Comparison of ENCODE assay signal across 1 cellular context in the genomic region with DNA sequence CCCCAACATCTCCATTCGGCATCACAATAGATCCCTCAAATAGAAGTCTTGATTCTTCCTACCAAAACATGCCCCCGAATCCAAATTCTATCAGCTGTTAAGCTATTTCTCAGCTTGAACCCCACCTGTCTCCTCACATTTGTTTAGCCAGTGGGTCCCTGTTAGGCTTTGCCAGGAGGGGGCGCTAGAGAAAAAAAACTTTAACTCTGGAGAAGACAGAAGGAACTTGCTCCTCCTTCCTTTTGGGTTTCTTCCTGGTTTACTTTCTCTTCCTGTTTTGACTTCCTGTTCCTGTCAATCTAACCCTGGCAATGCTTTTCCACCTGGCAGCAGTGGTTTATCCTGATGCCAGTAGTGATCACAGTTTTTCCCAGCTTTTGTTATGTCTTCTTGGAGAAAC.
TF ChIP-seq lines count a peak whose summit lies in the region.

No MANE protein-coding gene starts in this region.

TF ChIP-seq in K562, 482 proteins besides CTCF, POLR2A, EP300 and RAD21 (continued from another document and continues in another):
- TF ChIP-seq ELF1 (tag; IDR thresholded peaks at IDR 0.05) (peak; percentile 89), FOXJ3 (CRISPR knock-in tag; IDR thresholded peaks at IDR 0.05) (no peak), RBBP5 (IDR thresholded peaks at IDR 0.05; ENCODE audit: borderline replicate concordance, insufficient read depth, low read length, poor library complexity, severe bottlenecking) (no peak), BMI1 (IDR thresholded peaks at IDR 0.05; ENCODE audit: low read length) (no peak), ZNF224 (CRISPR knock-in tag; IDR thresholded peaks at IDR 0.05) (no peak), ZNF384 (IDR thresholded peaks at IDR 0.05; ENCODE audit: low read depth, low read length) (no peak; the same call in 1 of the 2 replicates), FIP1L1 (IDR thresholded peaks at IDR 0.05; ENCODE audit: low read depth, low read length, poor library complexity, severe bottlenecking) (no peak), BHLHE40 (IDR thresholded peaks at IDR 0.05; ENCODE audit: low read length) (no peak), CREB1 (IDR thresholded peaks at IDR 0.05) (no peak), CREB1 (CRISPR knock-in tag; IDR thresholded peaks at IDR 0.05) (no peak), ZNF175 (CRISPR knock-in tag; IDR thresholded peaks at IDR 0.05; ENCODE audit: low read depth) (no peak), ZNF282 (CRISPR knock-in tag; IDR thresholded peaks at IDR 0.05) (no peak), KLF10 (CRISPR knock-in tag; IDR thresholded peaks at IDR 0.05) (no peak), ZNF41 (CRISPR knock-in tag; conservative IDR thresholded peaks at IDR 0.05) (no peak), PRMT5 (CRISPR knock-in tag; IDR thresholded peaks at IDR 0.05) (no peak), ZC3H11A (IDR thresholded peaks at IDR 0.05; ENCODE audit: low read depth, low read length) (no peak), MYNN (IDR thresholded peaks at IDR 0.05) (no peak), MYNN (CRISPR knock-in tag; IDR thresholded peaks at IDR 0.05) (no peak), TBL1XR1 (IDR thresholded peaks at IDR 0.05; ENCODE audit: low read length in 2 of 2) (peak in 1 of 2 experiments; percentile 53; a peak in 1 of 4 replicates), ZNF77 (CRISPR knock-in tag; IDR thresholded peaks at IDR 0.05) (no peak), ZNF57 (CRISPR knock-in tag; IDR thresholded peaks at IDR 0.05) (no peak), SNIP1 (IDR thresholded peaks at IDR 0.05; ENCODE audit: low read depth) (no peak), DDX20 (tag; IDR thresholded peaks at IDR 0.05; ENCODE audit: low read depth) (no peak), CXXC5 (CRISPR knock-in tag; IDR thresholded peaks at IDR 0.05) (peak; percentile 8; the same call in 1 of the 2 replicates), CBX5 (IDR thresholded peaks at IDR 0.05; ENCODE audit: borderline replicate concordance, low read depth) (0 out of 2 replicates have a peak, but pooled peaks have one; percentile 34), ZNF165 (CRISPR knock-in tag; IDR thresholded peaks at IDR 0.05; ENCODE audit: borderline replicate concordance) (no peak), ZNF589 (CRISPR knock-in tag; IDR thresholded peaks at IDR 0.05; ENCODE audit: low read depth) (no peak), MAFK (IDR thresholded peaks at IDR 0.05; ENCODE audit: low read length) (no peak), NFATC3 (IDR thresholded peaks at IDR 0.05) (no peak), RFX7 (CRISPR knock-in tag; IDR thresholded peaks at IDR 0.05) (no peak), LEF1 (IDR thresholded peaks at IDR 0.05) (no peak), ZNF121 (CRISPR knock-in tag; conservative IDR thresholded peaks at IDR 0.05) (no peak), MAFF (IDR thresholded peaks at IDR 0.05; ENCODE audit: low read length) (no peak), SETDB1 (IDR thresholded peaks at IDR 0.05; ENCODE audit: low read length) (no peak), RBM22 (IDR thresholded peaks at IDR 0.05; ENCODE audit: low read depth, low read length, poor library complexity, severe bottlenecking) (no peak), SMARCC2 (IDR thresholded peaks at IDR 0.05; ENCODE audit: low read depth) (no peak), ZNF75A (CRISPR knock-in tag; IDR thresholded peaks at IDR 0.05) (no peak), ZNF253 (CRISPR knock-in tag; conservative IDR thresholded peaks at IDR 0.05) (no peak), ZNF830 (CRISPR knock-in tag; IDR thresholded peaks at IDR 0.05) (no peak), KLF6 (CRISPR knock-in tag; IDR thresholded peaks at IDR 0.05; ENCODE audit: borderline replicate concordance) (no peak)
- TF ChIP-seq, protein P1, sequence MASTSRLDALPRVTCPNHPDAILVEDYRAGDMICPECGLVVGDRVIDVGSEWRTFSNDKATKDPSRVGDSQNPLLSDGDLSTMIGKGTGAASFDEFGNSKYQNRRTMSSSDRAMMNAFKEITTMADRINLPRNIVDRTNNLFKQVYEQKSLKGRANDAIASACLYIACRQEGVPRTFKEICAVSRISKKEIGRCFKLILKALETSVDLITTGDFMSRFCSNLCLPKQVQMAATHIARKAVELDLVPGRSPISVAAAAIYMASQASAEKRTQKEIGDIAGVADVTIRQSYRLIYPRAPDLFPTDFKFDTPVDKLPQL (IDR thresholded peaks at IDR 0.05; ENCODE audit: extremely low read depth, insufficient read length): no peak
- TF ChIP-seq, protein P2, sequence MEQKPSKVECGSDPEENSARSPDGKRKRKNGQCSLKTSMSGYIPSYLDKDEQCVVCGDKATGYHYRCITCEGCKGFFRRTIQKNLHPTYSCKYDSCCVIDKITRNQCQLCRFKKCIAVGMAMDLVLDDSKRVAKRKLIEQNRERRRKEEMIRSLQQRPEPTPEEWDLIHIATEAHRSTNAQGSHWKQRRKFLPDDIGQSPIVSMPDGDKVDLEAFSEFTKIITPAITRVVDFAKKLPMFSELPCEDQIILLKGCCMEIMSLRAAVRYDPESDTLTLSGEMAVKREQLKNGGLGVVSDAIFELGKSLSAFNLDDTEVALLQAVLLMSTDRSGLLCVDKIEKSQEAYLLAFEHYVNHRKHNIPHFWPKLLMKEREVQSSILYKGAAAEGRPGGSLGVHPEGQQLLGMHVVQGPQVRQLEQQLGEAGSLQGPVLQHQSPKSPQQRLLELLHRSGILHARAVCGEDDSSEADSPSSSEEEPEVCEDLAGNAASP (IDR thresholded peaks at IDR 0.05): no peak
- TF ChIP-seq, protein P3, sequence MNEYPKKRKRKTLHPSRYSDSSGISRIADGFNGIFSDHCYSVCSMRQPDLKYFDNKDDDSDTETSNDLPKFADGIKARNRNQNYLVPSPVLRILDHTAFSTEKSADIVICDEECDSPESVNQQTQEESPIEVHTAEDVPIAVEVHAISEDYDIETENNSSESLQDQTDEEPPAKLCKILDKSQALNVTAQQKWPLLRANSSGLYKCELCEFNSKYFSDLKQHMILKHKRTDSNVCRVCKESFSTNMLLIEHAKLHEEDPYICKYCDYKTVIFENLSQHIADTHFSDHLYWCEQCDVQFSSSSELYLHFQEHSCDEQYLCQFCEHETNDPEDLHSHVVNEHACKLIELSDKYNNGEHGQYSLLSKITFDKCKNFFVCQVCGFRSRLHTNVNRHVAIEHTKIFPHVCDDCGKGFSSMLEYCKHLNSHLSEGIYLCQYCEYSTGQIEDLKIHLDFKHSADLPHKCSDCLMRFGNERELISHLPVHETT (CRISPR knock-in tag; conservative IDR thresholded peaks at IDR 0.05 in 1 of 2, IDR thresholded peaks at IDR 0.05 in 1 of 2): no peak
- TF ChIP-seq, protein P4, sequence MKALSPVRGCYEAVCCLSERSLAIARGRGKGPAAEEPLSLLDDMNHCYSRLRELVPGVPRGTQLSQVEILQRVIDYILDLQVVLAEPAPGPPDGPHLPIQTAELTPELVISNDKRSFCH (CRISPR knock-in tag; IDR thresholded peaks at IDR 0.05): no peak
- TF ChIP-seq, protein P4 (tag; IDR thresholded peaks at IDR 0.05): no peak
- TF ChIP-seq, protein P5, sequence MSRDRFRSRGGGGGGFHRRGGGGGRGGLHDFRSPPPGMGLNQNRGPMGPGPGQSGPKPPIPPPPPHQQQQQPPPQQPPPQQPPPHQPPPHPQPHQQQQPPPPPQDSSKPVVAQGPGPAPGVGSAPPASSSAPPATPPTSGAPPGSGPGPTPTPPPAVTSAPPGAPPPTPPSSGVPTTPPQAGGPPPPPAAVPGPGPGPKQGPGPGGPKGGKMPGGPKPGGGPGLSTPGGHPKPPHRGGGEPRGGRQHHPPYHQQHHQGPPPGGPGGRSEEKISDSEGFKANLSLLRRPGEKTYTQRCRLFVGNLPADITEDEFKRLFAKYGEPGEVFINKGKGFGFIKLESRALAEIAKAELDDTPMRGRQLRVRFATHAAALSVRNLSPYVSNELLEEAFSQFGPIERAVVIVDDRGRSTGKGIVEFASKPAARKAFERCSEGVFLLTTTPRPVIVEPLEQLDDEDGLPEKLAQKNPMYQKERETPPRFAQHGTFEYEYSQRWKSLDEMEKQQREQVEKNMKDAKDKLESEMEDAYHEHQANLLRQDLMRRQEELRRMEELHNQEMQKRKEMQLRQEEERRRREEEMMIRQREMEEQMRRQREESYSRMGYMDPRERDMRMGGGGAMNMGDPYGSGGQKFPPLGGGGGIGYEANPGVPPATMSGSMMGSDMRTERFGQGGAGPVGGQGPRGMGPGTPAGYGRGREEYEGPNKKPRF (IDR thresholded peaks at IDR 0.05; ENCODE audit: low read depth, low read length): no peak
- TF ChIP-seq, protein P6, sequence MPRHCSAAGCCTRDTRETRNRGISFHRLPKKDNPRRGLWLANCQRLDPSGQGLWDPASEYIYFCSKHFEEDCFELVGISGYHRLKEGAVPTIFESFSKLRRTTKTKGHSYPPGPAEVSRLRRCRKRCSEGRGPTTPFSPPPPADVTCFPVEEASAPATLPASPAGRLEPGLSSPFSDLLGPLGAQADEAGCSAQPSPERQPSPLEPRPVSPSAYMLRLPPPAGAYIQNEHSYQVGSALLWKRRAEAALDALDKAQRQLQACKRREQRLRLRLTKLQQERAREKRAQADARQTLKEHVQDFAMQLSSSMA (CRISPR knock-in tag; IDR thresholded peaks at IDR 0.05): no peak
- TF ChIP-seq, protein P7, sequence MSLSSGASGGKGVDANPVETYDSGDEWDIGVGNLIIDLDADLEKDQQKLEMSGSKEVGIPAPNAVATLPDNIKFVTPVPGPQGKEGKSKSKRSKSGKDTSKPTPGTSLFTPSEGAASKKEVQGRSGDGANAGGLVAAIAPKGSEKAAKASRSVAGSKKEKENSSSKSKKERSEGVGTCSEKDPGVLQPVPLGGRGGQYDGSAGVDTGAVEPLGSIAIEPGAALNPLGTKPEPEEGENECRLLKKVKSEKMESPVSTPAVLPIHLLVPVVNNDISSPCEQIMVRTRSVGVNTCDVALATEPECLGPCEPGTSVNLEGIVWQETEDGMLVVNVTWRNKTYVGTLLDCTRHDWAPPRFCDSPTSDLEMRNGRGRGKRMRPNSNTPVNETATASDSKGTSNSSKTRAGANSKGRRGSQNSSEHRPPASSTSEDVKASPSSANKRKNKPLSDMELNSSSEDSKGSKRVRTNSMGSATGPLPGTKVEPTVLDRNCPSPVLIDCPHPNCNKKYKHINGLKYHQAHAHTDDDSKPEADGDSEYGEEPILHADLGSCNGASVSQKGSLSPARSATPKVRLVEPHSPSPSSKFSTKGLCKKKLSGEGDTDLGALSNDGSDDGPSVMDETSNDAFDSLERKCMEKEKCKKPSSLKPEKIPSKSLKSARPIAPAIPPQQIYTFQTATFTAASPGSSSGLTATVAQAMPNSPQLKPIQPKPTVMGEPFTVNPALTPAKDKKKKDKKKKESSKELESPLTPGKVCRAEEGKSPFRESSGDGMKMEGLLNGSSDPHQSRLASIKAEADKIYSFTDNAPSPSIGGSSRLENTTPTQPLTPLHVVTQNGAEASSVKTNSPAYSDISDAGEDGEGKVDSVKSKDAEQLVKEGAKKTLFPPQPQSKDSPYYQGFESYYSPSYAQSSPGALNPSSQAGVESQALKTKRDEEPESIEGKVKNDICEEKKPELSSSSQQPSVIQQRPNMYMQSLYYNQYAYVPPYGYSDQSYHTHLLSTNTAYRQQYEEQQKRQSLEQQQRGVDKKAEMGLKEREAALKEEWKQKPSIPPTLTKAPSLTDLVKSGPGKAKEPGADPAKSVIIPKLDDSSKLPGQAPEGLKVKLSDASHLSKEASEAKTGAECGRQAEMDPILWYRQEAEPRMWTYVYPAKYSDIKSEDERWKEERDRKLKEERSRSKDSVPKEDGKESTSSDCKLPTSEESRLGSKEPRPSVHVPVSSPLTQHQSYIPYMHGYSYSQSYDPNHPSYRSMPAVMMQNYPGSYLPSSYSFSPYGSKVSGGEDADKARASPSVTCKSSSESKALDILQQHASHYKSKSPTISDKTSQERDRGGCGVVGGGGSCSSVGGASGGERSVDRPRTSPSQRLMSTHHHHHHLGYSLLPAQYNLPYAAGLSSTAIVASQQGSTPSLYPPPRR (CRISPR knock-in tag; IDR thresholded peaks at IDR 0.05; ENCODE audit: borderline replicate concordance): no peak
